ENCODE assay signal across 8 cellular contexts in the genomic region with DNA sequence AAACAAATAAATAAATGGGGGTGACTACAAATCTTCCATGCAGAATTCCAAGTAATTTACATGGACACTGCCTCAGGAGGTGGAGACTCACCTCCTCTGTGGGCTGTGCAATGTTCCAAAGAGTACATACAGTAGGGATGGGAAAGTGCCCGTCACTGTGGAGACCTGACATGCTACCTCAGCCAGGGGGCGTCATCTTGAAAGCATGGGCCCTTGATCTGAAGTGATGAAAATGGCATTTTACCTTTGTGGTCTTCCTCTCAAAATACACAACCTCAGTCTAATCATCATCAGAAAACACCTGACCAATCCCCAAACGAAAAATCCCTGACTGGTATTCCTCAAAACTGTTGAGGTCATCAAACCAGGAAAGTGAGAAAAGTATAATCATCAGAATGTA. TPM values are rescaled to one million over a fixed set of nuclear protein-coding genes. Genes with fewer than 3 reads are reported as not detected.
DNase-seq lines count a peak whose midpoint lies in the region; ATAC-seq and TF ChIP-seq lines count a peak whose summit lies in the region.

No MANE protein-coding gene starts in this region.

- peak; percentile 26; the same call in 1 of the 2 replicates for TF ChIP-seq CTCF in LNCaP clone FGC (IDR thresholded peaks at IDR 0.05; ENCODE audit: control insufficient read depth, extremely low read depth, insufficient read depth)

- no peaks in the 10 kb centered on the region for H3K27me3 ChIP-seq in adipocyte (replicated peaks; ENCODE audit: control insufficient read depth, insufficient read depth, low read length)

- H3K4me1 ChIP-seq in adipocyte (ENCODE audit: control insufficient read depth, insufficient read depth, low read length), result no peaks in the 10 kb centered on the region

- peaks cover 15% of the 10 kb centered on the region for H3K36me3 ChIP-seq in adipocyte (ENCODE audit: control insufficient read depth, insufficient read depth, low read length, severe bottlenecking)

- ATAC-seq in HG02884 (IDR thresholded peaks at IDR 0.05; ENCODE audit: unreplicated experiment), result no peak

- H3K4me3 ChIP-seq in LNCaP clone FGC (ENCODE audit: low read depth, low read length) (no peak overlapping the region), adipocyte (ENCODE audit: low read length) (no peak overlapping the region)

- H3K9me3 ChIP-seq in adipocyte (ENCODE audit: control insufficient read depth, low read length), result no peaks in the 10 kb centered on the region

- DNase-seq in SIG-M5 treated with dmso at 0.1 percent for 504 hours (lab: John Stamatoyannopoulos, UW; ENCODE audit: unreplicated experiment) (peak; percentile 24), SIG-M5 (lab: John Stamatoyannopoulos, UW) (no peak), LNCaP clone FGC (ENCODE audit: low read depth) (no peak), adipocyte (ENCODE audit: low read depth) (peak; percentile 21), mesenteric fat pad (ENCODE audit: low spot score) (peak; percentile 35), C1 segment of cervical spinal cord (lab: John Stamatoyannopoulos, UW) (no peak), substantia nigra (lab: John Stamatoyannopoulos, UW) (no peak)

- H3K27ac ChIP-seq in substantia nigra (ENCODE audit: low read depth, low read length, poor library complexity, severe bottlenecking), result no peak overlapping the region

- H3K9ac ChIP-seq in adipocyte (ENCODE audit: low read length), result no peak overlapping the region

RNA-seq across cellular contexts. Expression of a gene that starts 48.4 kb away (rescaled TPM):
- total RNA-seq in mesenteric fat pad, result 47.1 TPM

Comparison
In these comparisons a context has a peak if more than half of its experiments do, and no peak if none do; other contexts are left out.
1. DNase-seq: peak in SIG-M5 treated with dmso at 0.1 percent for 504 hours (single experiment), adipocyte (single experiment) and mesenteric fat pad (single experiment); none in SIG-M5 (single experiment), LNCaP clone FGC (single experiment), C1 segment of cervical spinal cord (0 of 14) and substantia nigra (0 of 49).